Comparison of ENCODE assay signal across 31 cellular contexts in the genomic region with DNA sequence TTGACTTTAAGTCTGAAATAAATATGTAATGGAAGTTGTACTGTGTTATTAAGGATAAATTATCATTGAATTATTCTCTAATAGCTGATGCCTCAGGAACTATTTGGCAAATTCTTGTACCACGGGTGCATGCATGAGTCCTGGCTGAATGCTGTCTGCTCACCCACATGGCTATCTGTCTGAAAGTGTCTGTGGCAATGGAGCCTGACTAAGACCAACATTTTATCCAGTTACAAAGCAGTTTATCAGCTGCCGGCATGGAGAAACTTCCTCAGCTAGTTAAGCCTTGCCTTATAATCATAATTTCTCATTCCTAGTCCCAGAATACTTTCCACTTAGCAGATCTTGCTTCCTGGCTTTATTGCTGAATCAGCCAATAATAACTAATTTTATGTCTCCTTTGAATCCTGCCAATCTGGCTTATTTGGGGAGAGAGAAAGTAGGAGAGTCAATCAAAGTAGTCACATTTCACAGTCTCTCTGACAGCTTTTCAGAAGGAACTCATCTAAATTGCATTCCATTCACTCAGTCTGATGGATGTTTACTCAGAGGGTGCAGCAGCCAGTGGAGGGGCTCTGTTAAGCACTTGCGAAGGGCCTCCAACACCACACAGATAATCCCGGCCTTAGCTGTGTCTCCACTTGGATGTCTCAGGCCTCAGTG.
A peak's percentile ranks its signal among the peaks of the same experiment; 100 is the strongest.
DNase-seq lines count a peak whose midpoint lies in the region; ATAC-seq, FAIRE-seq and TF ChIP-seq lines count a peak whose summit lies in the region.
"Had no signal": no experiment of that assay in that cellular context is flagged by ENCODE, and none has a peak within 500 bp of the region (broad histone marks: within the 10 kb centered on the region; RNA-seq: fewer than 3 reads in every experiment).

No MANE protein-coding gene starts in this region.

- CTCF ChIA-PET in A549 (lab: Yijun Ruan, JAX), result no interaction called here

- H4K20me1 ChIP-seq in H9 (ENCODE audit: control insufficient read depth, insufficient read depth, insufficient read length), result no peaks in the 10 kb centered on the region

- no peak for FAIRE-seq in A549 (lab: Jason Lieb, UNC)
- FAIRE-seq: A204.1, GM19239, keratinocyte had no signal

- H3K9ac ChIP-seq in HUES64 (ENCODE audit: low read depth, low read length) (no peak overlapping the region), H9 (ENCODE audit: extremely low read depth, insufficient read length, low read length) (no peak overlapping the region)
- H3K9ac ChIP-seq: parathyroid adenoma, SK-N-SH had no signal

- 38% methylated on average over 4 of the region's 4 CpGs for WGBS in A549 (ENCODE audit: missing lambda C conversion rate)
- WGBS in HUES64, result 61% methylated on average over 4 of the region's 4 CpGs
- no CpG with 5 or more reads among the region's 4 CpGs for WGBS in H9 (ENCODE audit: extremely low coverage, insufficient read length, low lambda C conversion rate)

- no peak overlapping the region for H3K14ac ChIP-seq in H9 (ENCODE audit: insufficient read depth, low read length)

- TF ChIP-seq EP300 in A549 (IDR thresholded peaks at IDR 0.05), result no peak

- H3K36me3 ChIP-seq in HUES64 (ENCODE audit: insufficient read depth, low read length), result no peaks in the 10 kb centered on the region
- H3K36me3 ChIP-seq: MG63, tibial nerve had no signal

- H3K4me2 ChIP-seq in A549, result no peak overlapping the region
- H3K4me2 ChIP-seq in H9 (ENCODE audit: insufficient read depth, insufficient read length, low read length), result no peak overlapping the region
- H3K4me2 ChIP-seq: SK-N-SH had no signal

- no peak for TF ChIP-seq POLR2A in A549 (IDR thresholded peaks at IDR 0.05; ENCODE audit: low read length)

- H2BK120ac ChIP-seq in H9 (ENCODE audit: low read depth, low read length, poor library complexity, severe bottlenecking), result no peak overlapping the region

- H3K79me2 ChIP-seq in H9 (ENCODE audit: insufficient read depth, low read length), result no peaks in the 10 kb centered on the region
- H3K79me2 ChIP-seq: parathyroid adenoma had no signal

- no peak overlapping the region for H4K91ac ChIP-seq in H9 (ENCODE audit: insufficient read length, low read depth, low read length)

- no peaks in the 10 kb centered on the region for H3K23me2 ChIP-seq in H9 (ENCODE audit: insufficient read length, low read depth, low read length, poor library complexity, severe bottlenecking)

- no peak overlapping the region for H2BK20ac ChIP-seq in H9 (ENCODE audit: low read depth, low read length, poor library complexity, severe bottlenecking)

- no peak overlapping the region for H2AK5ac ChIP-seq in H9 (ENCODE audit: insufficient read length, low read length)

- no peaks in the 10 kb centered on the region for H3K36me3 Mint-ChIP-seq in H9 (ENCODE audit: insufficient read depth in 1 of 3, low read depth in 3 of 3)
- H3K36me3 Mint-ChIP-seq: brain had no signal

- H4K8ac ChIP-seq in H9 (replicated peaks; ENCODE audit: insufficient read length, low read depth, low read length), result no peak overlapping the region

- no peak overlapping the region for H2BK15ac ChIP-seq in H9 (ENCODE audit: low read depth, low read length)

- H3K9me3 Mint-ChIP-seq in H9, result no peaks in the 10 kb centered on the region
- H3K9me3 Mint-ChIP-seq: nephron had no signal

- H3K23ac ChIP-seq in H9 (ENCODE audit: insufficient read length, low read depth, low read length), result no peak overlapping the region

- ATAC-seq in A549, result no peak
- no peak for ATAC-seq in GM19467 (IDR thresholded peaks at IDR 0.05; ENCODE audit: unreplicated experiment)
- no peak for ATAC-seq in HG02763 (IDR thresholded peaks at IDR 0.05; ENCODE audit: unreplicated experiment)
- ATAC-seq: HCT116, left ventricle myocardium superior had no signal

- H3T11ph ChIP-seq in H9 (ENCODE audit: low read length), result no peak overlapping the region

- H3K4me1 ChIP-seq in A549, result no peaks in the 10 kb centered on the region
- peaks cover 11% of the 10 kb centered on the region for H3K4me1 ChIP-seq in HUES64 (ENCODE audit: insufficient read depth, low read length)
- no peaks in the 10 kb centered on the region for H3K4me1 ChIP-seq in H9 (ENCODE audit: insufficient read depth, low read length)
- H3K4me1 ChIP-seq: parathyroid adenoma, tibial nerve had no signal

- no peak overlapping the region for H3K56ac ChIP-seq in H9 (ENCODE audit: insufficient read length, low read depth, low read length)

- peaks cover 6% of the 10 kb centered on the region in 2 experiments for H3K4me1 Mint-ChIP-seq in H9
- H3K4me1 Mint-ChIP-seq: nephron had no signal

- TF ChIP-seq CTCF in A549 (IDR thresholded peaks at IDR 0.05), result no peak
- TF ChIP-seq CTCF in H9 (conservative IDR thresholded peaks at IDR 0.05), result no peak

- no peak overlapping the region for H2AFZ ChIP-seq in H9 (ENCODE audit: low read length)
- H2AFZ ChIP-seq: parathyroid adenoma had no signal

- H3K27ac Mint-ChIP-seq in H9, result peak overlapping the region in 1 of 3 experiments; percentile 6; a peak in 1 of 7 replicates
- H3K27ac Mint-ChIP-seq: nephron had no signal

- POLR2A ChIA-PET in A549 (lab: Yijun Ruan, JAX), result no interaction called here

- H3K27me3 ChIP-seq in HUES64 (ENCODE audit: insufficient read depth, low read length) (no peaks in the 10 kb centered on the region), H9 (ENCODE audit: insufficient read depth, low read length) (no peaks in the 10 kb centered on the region)
- H3K27me3 ChIP-seq: MG63, tibial nerve had no signal

- H4K5ac ChIP-seq in H9 (ENCODE audit: insufficient read length, low read depth, low read length), result no peak overlapping the region

- H3K4me3 ChIP-seq in A549, result no peak overlapping the region
- no peak overlapping the region for H3K4me3 ChIP-seq in HUES64 (ENCODE audit: low read length)
- H3K4me3 ChIP-seq: MG63, tibial nerve had no signal

- H3K27ac ChIP-seq in A549, result no peak overlapping the region
- peak overlapping the region; percentile 7; the same call in 1 of the 2 replicates for H3K27ac ChIP-seq in HUES64 (ENCODE audit: low read depth, low read length)
- H3K27ac ChIP-seq in H9 (ENCODE audit: insufficient read length, low read depth, low read length), result no peak overlapping the region
- H3K27ac ChIP-seq: parathyroid adenoma, tibial nerve had no signal

- H3K9me3 ChIP-seq in A549 (no peaks in the 10 kb centered on the region), HUES64 (ENCODE audit: insufficient read depth, low read depth, low read length) (no peaks in the 10 kb centered on the region), H9 (ENCODE audit: control insufficient read depth, low read depth, low read length) (no peaks in the 10 kb centered on the region)
- H3K9me3 ChIP-seq: MG63, SK-N-SH, tibial nerve had no signal

- DNase-seq in A549 (ENCODE audit: low read depth in 1 of 2, low spot score in 1 of 2) (no peak), ecto neural progenitor cell (ENCODE audit: low spot score) (peak; percentile 47), islet precursor cell (peak; percentile 67), H9 (no peak), NCI-H1105 (lab: John Stamatoyannopoulos, UW) (no peak)
- DNase-seq: activated CD4-positive, alpha-beta T cell treated with anti-CD3 and anti-CD28 coated beads for 48 hours; activated naive CD4-positive, alpha-beta T cell; activated T-cell treated with anti-CD3 and anti-CD28 coated beads, Interleukin-2, amount 50 U/mL, for 48 hours; DMS53; effector CD8-positive, alpha-beta T cell; erythroblast; foreskin melanocyte; KG1; left ventricle myocardium superior; MG63; NCI-H2029; NCI-H345; OCI-M1; SK-N-SH; stimulated activated CD4-positive, alpha-beta T cell treated with anti-CD3 and anti-CD28 coated beads, Interleukin-2, amount 100 ng/mL, for 48 hours had no signal

- H2BK5ac ChIP-seq in H9 (ENCODE audit: insufficient read length, low read length), result no peak overlapping the region

- H3K18ac ChIP-seq in H9 (ENCODE audit: insufficient read length, low read depth, low read length), result no peak overlapping the region

- H2BK12ac ChIP-seq in H9 (ENCODE audit: insufficient read length, low read depth, low read length), result no peak overlapping the region

- H3K4me3 Mint-ChIP-seq in H9, result no peak overlapping the region
- H3K4me3 Mint-ChIP-seq: brain, nephron had no signal

- no peaks in the 10 kb centered on the region for H3K27me3 Mint-ChIP-seq in H9 (ENCODE audit: low read depth)

- no peaks in the 10 kb centered on the region for H3K79me1 ChIP-seq in H9 (ENCODE audit: insufficient read depth, low read depth, low read length, poor library complexity, severe bottlenecking)

- no peak for TF ChIP-seq RAD21 in A549 (conservative IDR thresholded peaks at IDR 0.05 in 1 of 2, IDR thresholded peaks at IDR 0.05 in 1 of 2)

- H3K4ac ChIP-seq in H9 (ENCODE audit: low read depth, low read length), result no peak overlapping the region

TF ChIP-seq in A549, 52 proteins besides CTCF, POLR2A, EP300 and RAD21:
- TF ChIP-seq MAFK (IDR thresholded peaks at IDR 0.05; ENCODE audit: partially characterized antibody) (peak; percentile 90), NR3C1 (IDR thresholded peaks at IDR 0.05) (no peak), CBX8 (IDR thresholded peaks at IDR 0.05) (no peak)
TF ChIP-seq in A549: peak in this region for 1.

Comparison
In these comparisons a context has a peak if more than half of its experiments do, and no peak if none do; other contexts are left out.
1. DNase-seq: peak in ecto neural progenitor cell (single experiment) and islet precursor cell (single experiment); none in A549 (0 of 2), H9 (single experiment) and NCI-H1105 (single experiment).